ENCODE assay signal across 25 cellular contexts in genomic region chrX:53055244-53055849, GRCh38. TPM values are rescaled to one million over a fixed set of nuclear protein-coding genes. Genes with fewer than 3 reads are reported as not detected.
"Had no signal": no experiment of that assay in that cellular context is flagged by ENCODE, and none has a peak within 500 bp of the region (broad histone marks: within the 10 kb centered on the region; RNA-seq: fewer than 3 reads in every experiment).

No MANE protein-coding gene starts in this region.

- H3K27ac ChIP-seq: KMS-11, RWPE1 had no signal

- H3K9me2 ChIP-seq: SK-N-SH had no signal

- H3K9me3 ChIP-seq: SK-N-SH had no signal

- H3K9ac ChIP-seq: KMS-11, SK-N-SH had no signal

- H3K4me3 ChIP-seq: K562 had no signal

- DNase-seq: Kasumi-1, MV-4-11, NCI-H1048, NCI-H1105, NCI-H1417, NCI-H1436 treated with DMSO at 0.1 percent for 48 hours, NCI-H1694, NCI-H187 treated with DMSO at 0.1 percent for 48 hours, NCI-H2081, NCI-H2107, NCI-H2227 treated with DMSO at 0.1 percent for 48 hours, NCI-H524, NCI-H526 treated with DMSO at 0.1 percent for 48 hours, NCI-H748 treated with DMSO at 0.1 percent for 48 hours, SHP77, SK-N-SH, SW 1271, T-cell had no signal

- FAIRE-seq: HepG2, K562, RCC 7860 had no signal

- H3K4me2 ChIP-seq: KMS-11, SK-N-SH had no signal

RNA-seq across cellular contexts. Expression of gene GPR173, which starts 6.8 kb away (rescaled TPM):
- total RNA-seq: HepG2, K562, SK-MEL-5 had no signal
- polyA plus RNA-seq: IgD-negative memory B cell had no signal
